20 cellular contexts compared by ENCODE assay signal in the genomic region with DNA sequence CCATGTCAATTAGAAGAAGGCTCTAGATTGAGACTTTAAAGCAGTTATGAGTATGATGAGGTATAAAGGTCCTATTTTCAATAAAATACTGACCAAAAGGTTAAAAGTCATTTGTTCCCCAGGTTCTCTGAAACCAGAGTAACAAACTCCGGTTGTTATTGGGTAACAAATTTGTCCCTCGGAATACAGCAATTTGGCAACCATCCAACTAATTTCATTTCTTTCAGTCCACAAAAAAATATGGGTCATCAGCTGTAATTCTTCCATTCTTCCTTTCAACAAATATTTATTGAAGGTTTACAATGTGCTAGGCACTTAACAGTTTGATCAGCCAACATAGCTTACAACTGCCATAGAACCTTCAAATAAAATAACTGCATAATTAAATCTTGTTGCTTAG.
"Had no signal": no experiment of that assay in that cellular context is flagged by ENCODE, and none has a peak within 500 bp of the region (broad histone marks: within the 10 kb centered on the region; RNA-seq: fewer than 3 reads in every experiment).

No MANE protein-coding gene starts in this region.

- ATAC-seq: foreskin keratinocyte, gastroesophageal sphincter, heart left ventricle, left cardiac atrium, left lung, left ventricle myocardium superior, lower lobe of right lung had no signal

- H3K36me3 ChIP-seq: esophagus muscularis mucosa, gastroesophageal sphincter, heart left ventricle, left lung, lower lobe of right lung had no signal

- H3K27me3 ChIP-seq: dorsolateral prefrontal cortex, esophagus muscularis mucosa, foreskin keratinocyte, gastroesophageal sphincter, heart left ventricle, left lung had no signal

- H3K9me3 ChIP-seq: esophagus muscularis mucosa, gastroesophageal sphincter, heart left ventricle, left lung, lower lobe of right lung had no signal

- H3K4me1 ChIP-seq: foreskin keratinocyte, lower lobe of right lung had no signal

- DNase-seq: dermis blood vessel endothelial cell; dorsolateral prefrontal cortex; effector CD4-positive, alpha-beta T cell; effector memory CD4-positive, alpha-beta T cell; foreskin keratinocyte; hippocampal formation; left cardiac atrium; left lung; left ventricle myocardium superior; lower lobe of right lung; mesendoderm; midbrain had no signal

- FAIRE-seq: colon, endothelial cell of umbilical vein, frontal cortex, keratinocyte had no signal

- H3K27ac ChIP-seq: coronary artery, dorsolateral prefrontal cortex, esophagus muscularis mucosa, foreskin keratinocyte, gastroesophageal sphincter, heart left ventricle, left lung, lower lobe of right lung had no signal

- H3K4me3 ChIP-seq: coronary artery, dorsolateral prefrontal cortex, esophagus muscularis mucosa, gastroesophageal sphincter, heart left ventricle, left lung, lower lobe of right lung had no signal
